1 cellular context compared by ENCODE assay signal in genomic region chr20:61488030-61488429, GRCh38.
TF ChIP-seq lines count a peak whose summit lies in the region.

No MANE protein-coding gene starts in this region.

TF ChIP-seq in H1, 55 proteins besides CTCF, POLR2A, EP300 and RAD21:
- TF ChIP-seq BCL11A (IDR thresholded peaks at IDR 0.05; ENCODE audit: low read depth in 2 of 2, low read length in 2 of 2) (no peak), NRF1 (IDR thresholded peaks at IDR 0.05; ENCODE audit: low read depth, low read length) (no peak), BRCA1 (IDR thresholded peaks at IDR 0.05; ENCODE audit: low read depth, low read length) (no peak), EZH2 (IDR thresholded peaks at IDR 0.05; ENCODE audit: low read depth, low read length, severe bottlenecking) (no peak), ASH2L (IDR thresholded peaks at IDR 0.05; ENCODE audit: low read length) (no peak), GTF2F1 (IDR thresholded peaks at IDR 0.05; ENCODE audit: borderline replicate concordance, low read depth, low read length) (no peak), TEAD4 (IDR thresholded peaks at IDR 0.05; ENCODE audit: low read depth, low read length) (no peak), SIX5 (IDR thresholded peaks at IDR 0.05; ENCODE audit: low read depth, low read length) (no peak), CBX8 (IDR thresholded peaks at IDR 0.05; ENCODE audit: borderline replicate concordance, low read depth, low read length) (no peak), TAF1 (IDR thresholded peaks at IDR 0.05; ENCODE audit: low read depth, low read length) (no peak)
- TF ChIP-seq, protein P1, sequence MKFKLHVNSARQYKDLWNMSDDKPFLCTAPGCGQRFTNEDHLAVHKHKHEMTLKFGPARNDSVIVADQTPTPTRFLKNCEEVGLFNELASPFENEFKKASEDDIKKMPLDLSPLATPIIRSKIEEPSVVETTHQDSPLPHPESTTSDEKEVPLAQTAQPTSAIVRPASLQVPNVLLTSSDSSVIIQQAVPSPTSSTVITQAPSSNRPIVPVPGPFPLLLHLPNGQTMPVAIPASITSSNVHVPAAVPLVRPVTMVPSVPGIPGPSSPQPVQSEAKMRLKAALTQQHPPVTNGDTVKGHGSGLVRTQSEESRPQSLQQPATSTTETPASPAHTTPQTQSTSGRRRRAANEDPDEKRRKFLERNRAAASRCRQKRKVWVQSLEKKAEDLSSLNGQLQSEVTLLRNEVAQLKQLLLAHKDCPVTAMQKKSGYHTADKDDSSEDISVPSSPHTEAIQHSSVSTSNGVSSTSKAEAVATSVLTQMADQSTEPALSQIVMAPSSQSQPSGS (IDR thresholded peaks at IDR 0.05; ENCODE audit: low read length), result no peak
- TF ChIP-seq, protein P2, sequence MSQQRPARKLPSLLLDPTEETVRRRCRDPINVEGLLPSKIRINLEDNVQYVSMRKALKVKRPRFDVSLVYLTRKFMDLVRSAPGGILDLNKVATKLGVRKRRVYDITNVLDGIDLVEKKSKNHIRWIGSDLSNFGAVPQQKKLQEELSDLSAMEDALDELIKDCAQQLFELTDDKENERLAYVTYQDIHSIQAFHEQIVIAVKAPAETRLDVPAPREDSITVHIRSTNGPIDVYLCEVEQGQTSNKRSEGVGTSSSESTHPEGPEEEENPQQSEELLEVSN (IDR thresholded peaks at IDR 0.05), result no peak
- TF ChIP-seq, protein P3, sequence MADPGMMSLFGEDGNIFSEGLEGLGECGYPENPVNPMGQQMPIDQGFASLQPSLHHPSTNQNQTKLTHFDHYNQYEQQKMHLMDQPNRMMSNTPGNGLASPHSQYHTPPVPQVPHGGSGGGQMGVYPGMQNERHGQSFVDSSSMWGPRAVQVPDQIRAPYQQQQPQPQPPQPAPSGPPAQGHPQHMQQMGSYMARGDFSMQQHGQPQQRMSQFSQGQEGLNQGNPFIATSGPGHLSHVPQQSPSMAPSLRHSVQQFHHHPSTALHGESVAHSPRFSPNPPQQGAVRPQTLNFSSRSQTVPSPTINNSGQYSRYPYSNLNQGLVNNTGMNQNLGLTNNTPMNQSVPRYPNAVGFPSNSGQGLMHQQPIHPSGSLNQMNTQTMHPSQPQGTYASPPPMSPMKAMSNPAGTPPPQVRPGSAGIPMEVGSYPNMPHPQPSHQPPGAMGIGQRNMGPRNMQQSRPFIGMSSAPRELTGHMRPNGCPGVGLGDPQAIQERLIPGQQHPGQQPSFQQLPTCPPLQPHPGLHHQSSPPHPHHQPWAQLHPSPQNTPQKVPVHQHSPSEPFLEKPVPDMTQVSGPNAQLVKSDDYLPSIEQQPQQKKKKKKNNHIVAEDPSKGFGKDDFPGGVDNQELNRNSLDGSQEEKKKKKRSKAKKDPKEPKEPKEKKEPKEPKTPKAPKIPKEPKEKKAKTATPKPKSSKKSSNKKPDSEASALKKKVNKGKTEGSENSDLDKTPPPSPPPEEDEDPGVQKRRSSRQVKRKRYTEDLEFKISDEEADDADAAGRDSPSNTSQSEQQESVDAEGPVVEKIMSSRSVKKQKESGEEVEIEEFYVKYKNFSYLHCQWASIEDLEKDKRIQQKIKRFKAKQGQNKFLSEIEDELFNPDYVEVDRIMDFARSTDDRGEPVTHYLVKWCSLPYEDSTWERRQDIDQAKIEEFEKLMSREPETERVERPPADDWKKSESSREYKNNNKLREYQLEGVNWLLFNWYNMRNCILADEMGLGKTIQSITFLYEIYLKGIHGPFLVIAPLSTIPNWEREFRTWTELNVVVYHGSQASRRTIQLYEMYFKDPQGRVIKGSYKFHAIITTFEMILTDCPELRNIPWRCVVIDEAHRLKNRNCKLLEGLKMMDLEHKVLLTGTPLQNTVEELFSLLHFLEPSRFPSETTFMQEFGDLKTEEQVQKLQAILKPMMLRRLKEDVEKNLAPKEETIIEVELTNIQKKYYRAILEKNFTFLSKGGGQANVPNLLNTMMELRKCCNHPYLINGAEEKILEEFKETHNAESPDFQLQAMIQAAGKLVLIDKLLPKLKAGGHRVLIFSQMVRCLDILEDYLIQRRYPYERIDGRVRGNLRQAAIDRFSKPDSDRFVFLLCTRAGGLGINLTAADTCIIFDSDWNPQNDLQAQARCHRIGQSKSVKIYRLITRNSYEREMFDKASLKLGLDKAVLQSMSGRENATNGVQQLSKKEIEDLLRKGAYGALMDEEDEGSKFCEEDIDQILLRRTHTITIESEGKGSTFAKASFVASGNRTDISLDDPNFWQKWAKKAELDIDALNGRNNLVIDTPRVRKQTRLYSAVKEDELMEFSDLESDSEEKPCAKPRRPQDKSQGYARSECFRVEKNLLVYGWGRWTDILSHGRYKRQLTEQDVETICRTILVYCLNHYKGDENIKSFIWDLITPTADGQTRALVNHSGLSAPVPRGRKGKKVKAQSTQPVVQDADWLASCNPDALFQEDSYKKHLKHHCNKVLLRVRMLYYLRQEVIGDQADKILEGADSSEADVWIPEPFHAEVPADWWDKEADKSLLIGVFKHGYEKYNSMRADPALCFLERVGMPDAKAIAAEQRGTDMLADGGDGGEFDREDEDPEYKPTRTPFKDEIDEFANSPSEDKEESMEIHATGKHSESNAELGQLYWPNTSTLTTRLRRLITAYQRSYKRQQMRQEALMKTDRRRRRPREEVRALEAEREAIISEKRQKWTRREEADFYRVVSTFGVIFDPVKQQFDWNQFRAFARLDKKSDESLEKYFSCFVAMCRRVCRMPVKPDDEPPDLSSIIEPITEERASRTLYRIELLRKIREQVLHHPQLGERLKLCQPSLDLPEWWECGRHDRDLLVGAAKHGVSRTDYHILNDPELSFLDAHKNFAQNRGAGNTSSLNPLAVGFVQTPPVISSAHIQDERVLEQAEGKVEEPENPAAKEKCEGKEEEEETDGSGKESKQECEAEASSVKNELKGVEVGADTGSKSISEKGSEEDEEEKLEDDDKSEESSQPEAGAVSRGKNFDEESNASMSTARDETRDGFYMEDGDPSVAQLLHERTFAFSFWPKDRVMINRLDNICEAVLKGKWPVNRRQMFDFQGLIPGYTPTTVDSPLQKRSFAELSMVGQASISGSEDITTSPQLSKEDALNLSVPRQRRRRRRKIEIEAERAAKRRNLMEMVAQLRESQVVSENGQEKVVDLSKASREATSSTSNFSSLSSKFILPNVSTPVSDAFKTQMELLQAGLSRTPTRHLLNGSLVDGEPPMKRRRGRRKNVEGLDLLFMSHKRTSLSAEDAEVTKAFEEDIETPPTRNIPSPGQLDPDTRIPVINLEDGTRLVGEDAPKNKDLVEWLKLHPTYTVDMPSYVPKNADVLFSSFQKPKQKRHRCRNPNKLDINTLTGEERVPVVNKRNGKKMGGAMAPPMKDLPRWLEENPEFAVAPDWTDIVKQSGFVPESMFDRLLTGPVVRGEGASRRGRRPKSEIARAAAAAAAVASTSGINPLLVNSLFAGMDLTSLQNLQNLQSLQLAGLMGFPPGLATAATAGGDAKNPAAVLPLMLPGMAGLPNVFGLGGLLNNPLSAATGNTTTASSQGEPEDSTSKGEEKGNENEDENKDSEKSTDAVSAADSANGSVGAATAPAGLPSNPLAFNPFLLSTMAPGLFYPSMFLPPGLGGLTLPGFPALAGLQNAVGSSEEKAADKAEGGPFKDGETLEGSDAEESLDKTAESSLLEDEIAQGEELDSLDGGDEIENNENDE (IDR thresholded peaks at IDR 0.05; ENCODE audit: insufficient replicate concordance, low read length), result no peak
TF ChIP-seq in H1: peak in this region for 0.
